Comparison of ENCODE assay signal across 1 cellular context in the genomic region with DNA sequence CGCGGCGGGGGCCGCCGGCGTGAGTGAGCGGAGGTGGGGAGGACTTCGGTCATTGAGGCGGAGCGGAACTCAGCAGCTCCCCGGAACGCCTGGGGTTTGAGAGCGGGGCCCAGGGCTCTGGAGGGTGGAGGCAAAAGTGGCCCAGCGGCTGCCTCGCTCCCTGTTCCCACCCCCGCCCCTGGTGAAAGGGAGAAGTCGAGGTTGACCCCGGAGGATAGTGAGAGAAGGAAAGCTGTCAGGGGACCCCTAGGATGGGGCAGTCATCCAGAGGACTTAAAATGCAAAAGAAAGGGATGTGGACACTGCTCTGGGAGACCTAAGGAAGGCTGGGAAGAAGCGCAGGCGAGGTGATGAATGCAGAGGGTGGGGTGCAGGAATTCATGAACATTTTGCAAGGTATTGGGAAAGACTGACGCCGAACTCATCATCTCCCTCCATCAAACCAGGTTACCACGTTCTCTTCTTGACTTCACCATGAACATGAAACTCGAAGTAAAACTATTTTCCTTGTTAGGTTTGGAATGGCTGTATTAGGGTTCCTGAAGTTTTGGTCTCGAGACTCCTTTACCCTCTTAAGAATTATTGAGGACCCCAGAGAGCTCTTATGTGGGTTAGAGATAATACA.
TF ChIP-seq lines count a peak whose summit lies in the region.

No MANE protein-coding gene starts in this region.

TF ChIP-seq in GM23338, 12 proteins besides CTCF, POLR2A, EP300 and RAD21 (continued from another document):
- TF ChIP-seq, protein P1, sequence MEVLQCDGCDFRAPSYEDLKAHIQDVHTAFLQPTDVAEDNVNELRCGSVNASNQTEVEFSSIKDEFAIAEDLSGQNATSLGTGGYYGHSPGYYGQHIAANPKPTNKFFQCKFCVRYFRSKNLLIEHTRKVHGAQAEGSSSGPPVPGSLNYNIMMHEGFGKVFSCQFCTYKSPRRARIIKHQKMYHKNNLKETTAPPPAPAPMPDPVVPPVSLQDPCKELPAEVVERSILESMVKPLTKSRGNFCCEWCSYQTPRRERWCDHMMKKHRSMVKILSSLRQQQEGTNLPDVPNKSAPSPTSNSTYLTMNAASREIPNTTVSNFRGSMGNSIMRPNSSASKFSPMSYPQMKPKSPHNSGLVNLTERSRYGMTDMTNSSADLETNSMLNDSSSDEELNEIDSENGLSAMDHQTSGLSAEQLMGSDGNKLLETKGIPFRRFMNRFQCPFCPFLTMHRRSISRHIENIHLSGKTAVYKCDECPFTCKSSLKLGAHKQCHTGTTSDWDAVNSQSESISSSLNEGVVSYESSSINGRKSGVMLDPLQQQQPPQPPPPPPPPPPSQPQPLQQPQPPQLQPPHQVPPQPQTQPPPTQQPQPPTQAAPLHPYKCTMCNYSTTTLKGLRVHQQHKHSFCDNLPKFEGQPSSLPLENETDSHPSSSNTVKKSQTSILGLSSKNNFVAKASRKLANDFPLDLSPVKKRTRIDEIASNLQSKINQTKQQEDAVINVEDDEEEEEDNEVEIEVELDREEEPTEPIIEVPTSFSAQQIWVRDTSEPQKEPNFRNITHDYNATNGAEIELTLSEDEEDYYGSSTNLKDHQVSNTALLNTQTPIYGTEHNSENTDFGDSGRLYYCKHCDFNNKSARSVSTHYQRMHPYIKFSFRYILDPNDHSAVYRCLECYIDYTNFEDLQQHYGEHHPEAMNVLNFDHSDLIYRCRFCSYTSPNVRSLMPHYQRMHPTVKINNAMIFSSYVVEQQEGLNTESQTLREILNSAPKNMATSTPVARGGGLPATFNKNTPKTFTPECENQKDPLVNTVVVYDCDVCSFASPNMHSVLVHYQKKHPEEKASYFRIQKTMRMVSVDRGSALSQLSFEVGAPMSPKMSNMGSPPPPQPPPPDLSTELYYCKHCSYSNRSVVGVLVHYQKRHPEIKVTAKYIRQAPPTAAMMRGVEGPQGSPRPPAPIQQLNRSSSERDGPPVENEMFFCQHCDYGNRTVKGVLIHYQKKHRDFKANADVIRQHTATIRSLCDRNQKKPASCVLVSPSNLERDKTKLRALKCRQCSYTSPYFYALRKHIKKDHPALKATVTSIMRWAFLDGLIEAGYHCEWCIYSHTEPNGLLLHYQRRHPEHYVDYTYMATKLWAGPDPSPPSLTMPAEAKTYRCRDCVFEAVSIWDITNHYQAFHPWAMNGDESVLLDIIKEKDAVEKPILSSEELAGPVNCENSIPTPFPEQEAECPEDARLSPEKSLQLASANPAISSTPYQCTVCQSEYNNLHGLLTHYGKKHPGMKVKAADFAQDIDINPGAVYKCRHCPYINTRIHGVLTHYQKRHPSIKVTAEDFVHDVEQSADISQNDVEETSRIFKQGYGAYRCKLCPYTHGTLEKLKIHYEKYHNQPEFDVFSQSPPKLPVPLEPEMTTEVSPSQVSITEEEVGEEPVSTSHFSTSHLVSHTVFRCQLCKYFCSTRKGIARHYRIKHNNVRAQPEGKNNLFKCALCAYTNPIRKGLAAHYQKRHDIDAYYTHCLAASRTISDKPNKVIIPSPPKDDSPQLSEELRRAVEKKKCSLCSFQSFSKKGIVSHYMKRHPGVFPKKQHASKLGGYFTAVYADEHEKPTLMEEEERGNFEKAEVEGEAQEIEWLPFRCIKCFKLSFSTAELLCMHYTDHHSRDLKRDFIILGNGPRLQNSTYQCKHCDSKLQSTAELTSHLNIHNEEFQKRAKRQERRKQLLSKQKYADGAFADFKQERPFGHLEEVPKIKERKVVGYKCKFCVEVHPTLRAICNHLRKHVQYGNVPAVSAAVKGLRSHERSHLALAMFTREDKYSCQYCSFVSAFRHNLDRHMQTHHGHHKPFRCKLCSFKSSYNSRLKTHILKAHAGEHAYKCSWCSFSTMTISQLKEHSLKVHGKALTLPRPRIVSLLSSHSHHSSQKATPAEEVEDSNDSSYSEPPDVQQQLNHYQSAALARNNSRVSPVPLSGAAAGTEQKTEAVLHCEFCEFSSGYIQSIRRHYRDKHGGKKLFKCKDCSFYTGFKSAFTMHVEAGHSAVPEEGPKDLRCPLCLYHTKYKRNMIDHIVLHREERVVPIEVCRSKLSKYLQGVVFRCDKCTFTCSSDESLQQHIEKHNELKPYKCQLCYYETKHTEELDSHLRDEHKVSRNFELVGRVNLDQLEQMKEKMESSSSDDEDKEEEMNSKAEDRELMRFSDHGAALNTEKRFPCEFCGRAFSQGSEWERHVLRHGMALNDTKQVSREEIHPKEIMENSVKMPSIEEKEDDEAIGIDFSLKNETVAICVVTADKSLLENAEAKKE (CRISPR knock-in tag; IDR thresholded peaks at IDR 0.05) = no peak
- TF ChIP-seq EZH2 (IDR thresholded peaks at IDR 0.05; ENCODE audit: low read depth, unreplicated experiment) = no peak
- TF ChIP-seq, protein P2, sequence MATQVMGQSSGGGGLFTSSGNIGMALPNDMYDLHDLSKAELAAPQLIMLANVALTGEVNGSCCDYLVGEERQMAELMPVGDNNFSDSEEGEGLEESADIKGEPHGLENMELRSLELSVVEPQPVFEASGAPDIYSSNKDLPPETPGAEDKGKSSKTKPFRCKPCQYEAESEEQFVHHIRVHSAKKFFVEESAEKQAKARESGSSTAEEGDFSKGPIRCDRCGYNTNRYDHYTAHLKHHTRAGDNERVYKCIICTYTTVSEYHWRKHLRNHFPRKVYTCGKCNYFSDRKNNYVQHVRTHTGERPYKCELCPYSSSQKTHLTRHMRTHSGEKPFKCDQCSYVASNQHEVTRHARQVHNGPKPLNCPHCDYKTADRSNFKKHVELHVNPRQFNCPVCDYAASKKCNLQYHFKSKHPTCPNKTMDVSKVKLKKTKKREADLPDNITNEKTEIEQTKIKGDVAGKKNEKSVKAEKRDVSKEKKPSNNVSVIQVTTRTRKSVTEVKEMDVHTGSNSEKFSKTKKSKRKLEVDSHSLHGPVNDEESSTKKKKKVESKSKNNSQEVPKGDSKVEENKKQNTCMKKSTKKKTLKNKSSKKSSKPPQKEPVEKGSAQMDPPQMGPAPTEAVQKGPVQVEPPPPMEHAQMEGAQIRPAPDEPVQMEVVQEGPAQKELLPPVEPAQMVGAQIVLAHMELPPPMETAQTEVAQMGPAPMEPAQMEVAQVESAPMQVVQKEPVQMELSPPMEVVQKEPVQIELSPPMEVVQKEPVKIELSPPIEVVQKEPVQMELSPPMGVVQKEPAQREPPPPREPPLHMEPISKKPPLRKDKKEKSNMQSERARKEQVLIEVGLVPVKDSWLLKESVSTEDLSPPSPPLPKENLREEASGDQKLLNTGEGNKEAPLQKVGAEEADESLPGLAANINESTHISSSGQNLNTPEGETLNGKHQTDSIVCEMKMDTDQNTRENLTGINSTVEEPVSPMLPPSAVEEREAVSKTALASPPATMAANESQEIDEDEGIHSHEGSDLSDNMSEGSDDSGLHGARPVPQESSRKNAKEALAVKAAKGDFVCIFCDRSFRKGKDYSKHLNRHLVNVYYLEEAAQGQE (IDR thresholded peaks at IDR 0.05; ENCODE audit: unreplicated experiment) = no peak
- TF ChIP-seq POLR2AphosphoS5 (IDR thresholded peaks at IDR 0.05; ENCODE audit: low read depth) = no peak
- TF ChIP-seq JUNB (IDR thresholded peaks at IDR 0.05; ENCODE audit: unreplicated experiment) = no peak
- TF ChIP-seq NANOG (IDR thresholded peaks at IDR 0.05; ENCODE audit: borderline replicate concordance) = no peak
- TF ChIP-seq ZNF114 (CRISPR knock-in tag; IDR thresholded peaks at IDR 0.05) = no peak
- no peak for TF ChIP-seq CREB1 (CRISPR knock-in tag; IDR thresholded peaks at IDR 0.05; ENCODE audit: low read depth)
- TF ChIP-seq, protein P3, sequence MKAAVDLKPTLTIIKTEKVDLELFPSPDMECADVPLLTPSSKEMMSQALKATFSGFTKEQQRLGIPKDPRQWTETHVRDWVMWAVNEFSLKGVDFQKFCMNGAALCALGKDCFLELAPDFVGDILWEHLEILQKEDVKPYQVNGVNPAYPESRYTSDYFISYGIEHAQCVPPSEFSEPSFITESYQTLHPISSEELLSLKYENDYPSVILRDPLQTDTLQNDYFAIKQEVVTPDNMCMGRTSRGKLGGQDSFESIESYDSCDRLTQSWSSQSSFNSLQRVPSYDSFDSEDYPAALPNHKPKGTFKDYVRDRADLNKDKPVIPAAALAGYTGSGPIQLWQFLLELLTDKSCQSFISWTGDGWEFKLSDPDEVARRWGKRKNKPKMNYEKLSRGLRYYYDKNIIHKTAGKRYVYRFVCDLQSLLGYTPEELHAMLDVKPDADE (IDR thresholded peaks at IDR 0.05) = no peak
- TF ChIP-seq STAT1 (IDR thresholded peaks at IDR 0.05; ENCODE audit: unreplicated experiment) = no peak
- no peak for TF ChIP-seq EZH2phosphoT487 (IDR thresholded peaks at IDR 0.05; ENCODE audit: unreplicated experiment)
